24 cellular contexts compared by ENCODE assay signal in genomic region chr10:11869211-11869610, GRCh38. TPM values are rescaled to one million over a fixed set of nuclear protein-coding genes. Genes with fewer than 3 reads are reported as not detected.
DNase-seq lines count a peak whose midpoint lies in the region; ATAC-seq, FAIRE-seq and TF ChIP-seq lines count a peak whose summit lies in the region.
"Had no signal": no experiment of that assay in that cellular context is flagged by ENCODE, and none has a peak within 500 bp of the region (broad histone marks: within the 10 kb centered on the region; RNA-seq: fewer than 3 reads in every experiment).

No MANE protein-coding gene starts in this region.

- H4K5ac ChIP-seq in H1 (ENCODE audit: insufficient read length, low read depth, low read length) = no peak overlapping the region

- no peak overlapping the region for H3K18ac ChIP-seq in H1 (ENCODE audit: extremely low read depth, low read length)
- peak overlapping the region; percentile 19 for H3K18ac ChIP-seq in neuronal stem cell (ENCODE audit: low read length)

- H3K4me2 ChIP-seq in H1 (ENCODE audit: insufficient read depth in 1 of 2, low read depth in 2 of 2, low read length in 2 of 2) = peak overlapping the region in 1 of 2 experiments; percentile 62; a peak in 1 of 4 replicates
- H3K4me2 ChIP-seq in neuronal stem cell (ENCODE audit: insufficient read depth, low read length, poor library complexity, severe bottlenecking) = no peak overlapping the region

- H2BK15ac ChIP-seq in H1 (ENCODE audit: low read length) (0 out of 2 replicates have a peak overlapping the region, but pooled peaks have one; percentile 62), neuronal stem cell (ENCODE audit: low read length) (no peak overlapping the region)

- H3K23me2 ChIP-seq in H1 (ENCODE audit: low read depth, low read length) = no peaks in the 10 kb centered on the region

- H3K79me1 ChIP-seq in H1 (ENCODE audit: low read depth, low read length) = no peaks in the 10 kb centered on the region
- no peaks in the 10 kb centered on the region for H3K79me1 ChIP-seq in neuronal stem cell (ENCODE audit: low read depth, low read length)

- peaks cover 55% of the 10 kb centered on the region for H3K4me1 ChIP-seq in cardiac muscle cell (ENCODE audit: low read depth)
- peaks cover 0 to 10% (median 3%) of the 10 kb centered on the region in 4 experiments; a peak in 5 of 7 replicates for H3K4me1 ChIP-seq in H1 (replicated peaks in 1 of 4; ENCODE audit: control insufficient read depth in 3 of 4, insufficient read depth in 4 of 4, low read length in 3 of 4)
- H3K4me1 ChIP-seq in neuronal stem cell (ENCODE audit: control insufficient read depth in 2 of 2, insufficient read depth in 1 of 2, low read depth in 1 of 2, low read length in 2 of 2) = peaks cover 4 to 5% of the 10 kb centered on the region in 2 donors
- H3K4me1 ChIP-seq in aorta (ENCODE audit: control insufficient read depth in 1 of 2, insufficient read depth in 2 of 2, low read length in 2 of 2) = no peaks in the 10 kb centered on the region
- H3K4me1 ChIP-seq: BE2C had no signal

- no peak for TF ChIP-seq POLR2A in H1 (IDR thresholded peaks at IDR 0.05; ENCODE audit: control extremely low read depth in 1 of 2, low read depth in 2 of 2, low read length in 2 of 2)

- ATAC-seq in aorta (ENCODE audit: low FRiP score) = no peak
- ATAC-seq: HepG2, PC-3 had no signal

- H3K14ac ChIP-seq in H1 (ENCODE audit: insufficient read length) (no peak overlapping the region), neuronal stem cell (ENCODE audit: low read length) (no peak overlapping the region)

- peak overlapping the region; percentile 63 for H3K27ac ChIP-seq in cardiac muscle cell
- no peak overlapping the region for H3K27ac ChIP-seq in H1 (ENCODE audit: low read depth, low read length)
- H3K27ac ChIP-seq in neuronal stem cell (replicated peaks; ENCODE audit: low read length) = no peak overlapping the region
- H3K27ac ChIP-seq in aorta (ENCODE audit: low read depth in 1 of 2, low read length in 2 of 2) = no peak overlapping the region

- H2AK5ac ChIP-seq in H1 (ENCODE audit: low read depth, low read length) (no peak overlapping the region), neuronal stem cell (ENCODE audit: low read depth, low read length) (peak overlapping the region; percentile 60)

- H3K23ac ChIP-seq in H1 (ENCODE audit: insufficient read length) (no peak overlapping the region), neuronal stem cell (ENCODE audit: low read depth, low read length, poor library complexity) (no peak overlapping the region)

- FAIRE-seq in H1 (lab: Jason Lieb, UNC) = no peak
- FAIRE-seq: GM19239, HepG2 had no signal

- intact Hi-C loops in cardiac septum (cut with DNase I) (no loop called here), aorta (cut with DNase I) (no loop called here)

- no peak overlapping the region for H3K4ac ChIP-seq in H1 (replicated peaks; ENCODE audit: insufficient read length, low read depth, low read length)
- H3K4ac ChIP-seq in neuronal stem cell (ENCODE audit: low read length) = no peak overlapping the region

- H4K8ac ChIP-seq in H1 (ENCODE audit: extremely low read depth, insufficient read depth, low read length) (peak overlapping the region; percentile 1; the same call in 1 of the 2 replicates), neuronal stem cell (ENCODE audit: low read depth, low read length) (no peak overlapping the region)

- H2AFZ ChIP-seq in H1 (ENCODE audit: low read length) (no peak overlapping the region), neuronal stem cell (ENCODE audit: low read length) (no peak overlapping the region)

- no peak for TF ChIP-seq RAD21 in H1 (IDR thresholded peaks at IDR 0.05 in 1 of 2, conservative IDR thresholded peaks at IDR 0.05 in 1 of 2; ENCODE audit: low read depth in 2 of 2, low read length in 2 of 2)

- DNase-seq in cardiac muscle cell (ENCODE audit: low read depth in 1 of 2, low spot score in 1 of 2) = peak in 1 of 2 donors; percentile 36
- no peak for DNase-seq in cardiac septum (ENCODE audit: low spot score)
- DNase-seq in H1 (ENCODE audit: low read depth in 1 of 2, low spot score in 2 of 2) = no peak
- DNase-seq in neuronal stem cell (ENCODE audit: low spot score) = no peak
- peak; percentile 23 to 63 for DNase-seq in aorta
- no peak for DNase-seq in NCI-H774 (lab: John Stamatoyannopoulos, UW)
- DNase-seq in stimulated activated CD4-positive, alpha-beta T cell treated with anti-CD3 and anti-CD28 coated beads, Interleukin-4, amount 100 ng/mL, for 4 hours = no peak
- no peak for DNase-seq in GM20000 (ENCODE audit: low spot score)
- DNase-seq: BE2C; CD4-positive, CD25-positive, alpha-beta regulatory T cell; COR-L47; GDM1; GOT3; KG1; MV-4-11; NCI-H1417; NCI-H187; NCI-H2107; NCI-H226; NCI-H524; PC-3; RPMI8226 had no signal

- H3K27me3 ChIP-seq in cardiac muscle cell (no peaks in the 10 kb centered on the region), H1 (replicated peaks in 1 of 4; ENCODE audit: control insufficient read depth in 3 of 4, extremely low read depth in 1 of 4, insufficient read depth in 3 of 4, low read length in 3 of 4) (no peaks in the 10 kb centered on the region), neuronal stem cell (ENCODE audit: control insufficient read depth in 3 of 3, insufficient read depth in 3 of 3, low read depth in 1 of 3, low read length in 3 of 3) (peaks cover 0 to 2% (median 0%) of the 10 kb centered on the region in 3 experiments), aorta (ENCODE audit: control insufficient read depth in 1 of 2, insufficient read depth in 2 of 2, low read length in 1 of 2) (no peaks in the 10 kb centered on the region)
- H3K27me3 ChIP-seq: BE2C had no signal

- H2BK5ac ChIP-seq in H1 (ENCODE audit: low read depth, low read length) (no peak overlapping the region), neuronal stem cell (ENCODE audit: low read length) (no peak overlapping the region)

- TF ChIP-seq EP300 in H1 (IDR thresholded peaks at IDR 0.05; ENCODE audit: borderline replicate concordance in 1 of 2, low read depth in 2 of 2, low read length in 2 of 2) = no peak

- H3K9me3 ChIP-seq in cardiac muscle cell (ENCODE audit: low read depth) (no peaks in the 10 kb centered on the region), H1 (ENCODE audit: insufficient read depth in 2 of 2, low read depth in 1 of 2, low read length in 1 of 2) (no peaks in the 10 kb centered on the region), neuronal stem cell (replicated peaks in 1 of 2; ENCODE audit: control insufficient read depth in 2 of 2, insufficient read depth in 1 of 2, low read depth in 1 of 2, low read length in 2 of 2) (no peaks in the 10 kb centered on the region), aorta (ENCODE audit: control insufficient read depth, low read length) (no peaks in the 10 kb centered on the region)
- H3K9me3 ChIP-seq: BE2C had no signal

- WGBS in H1 (ENCODE audit: extremely low coverage in 1 of 2, insufficient coverage in 1 of 2, insufficient read length in 1 of 2, insufficient replicate concordance in 2 of 2, low coverage in 1 of 2, low lambda C conversion rate in 2 of 2, missing lambda C conversion rate in 1 of 2), 2 experiments = 81% methylated on average over 8 of the region's 12 CpGs; no CpG with 5 or more reads in 1 of the 2 experiments
- WGBS in neuronal stem cell (ENCODE audit: extremely low coverage in 2 of 2, insufficient read length in 2 of 2, insufficient replicate concordance in 1 of 2), 2 donors = no CpG with 5 or more reads among the region's 12 CpGs
- 81 to 84% methylated on average over 11 to 12 of the region's 12 CpGs for WGBS in aorta, 2 donors

- no peak overlapping the region for H2BK120ac ChIP-seq in H1 (replicated peaks; ENCODE audit: low read depth, low read length)
- no peak overlapping the region for H2BK120ac ChIP-seq in neuronal stem cell (ENCODE audit: low read depth, low read length)

- no peaks in the 10 kb centered on the region for H3K79me2 ChIP-seq in H1 (ENCODE audit: control insufficient read depth in 1 of 2, insufficient read depth in 2 of 2, low read length in 2 of 2)

- H2BK20ac ChIP-seq in H1 (ENCODE audit: low read length) = no peak overlapping the region

- no peak overlapping the region for H2BK12ac ChIP-seq in H1 (ENCODE audit: low read depth, low read length)
- H2BK12ac ChIP-seq in neuronal stem cell (ENCODE audit: low read length) = peak overlapping the region; percentile 16

- H3K56ac ChIP-seq in H1 (replicated peaks; ENCODE audit: insufficient read length, low read depth, low read length) = no peak overlapping the region

- H4K91ac ChIP-seq in H1 (replicated peaks; ENCODE audit: insufficient read length, low read length) (no peak overlapping the region), neuronal stem cell (ENCODE audit: low read depth, low read length, poor library complexity) (no peak overlapping the region)

- POLR2A ChIA-PET in H1 (lab: Charles Lee; ENCODE audit: partially characterized antibody) = interaction anchor here (1.4 kb wide), 1 partner anchor 12 kb away, joined by 4 read pairs; no protein-coding TSS in a partner anchor

- H3K36me3 ChIP-seq in cardiac muscle cell (no peaks in the 10 kb centered on the region), H1 (ENCODE audit: control insufficient read depth in 2 of 4, insufficient read depth in 4 of 4, low read length in 3 of 4) (no peaks in the 10 kb centered on the region; a peak in 1 of 8 replicates), neuronal stem cell (replicated peaks in 1 of 2; ENCODE audit: control insufficient read depth in 2 of 2, insufficient read depth in 2 of 2, low read length in 2 of 2) (no peaks in the 10 kb centered on the region), aorta (ENCODE audit: control insufficient read depth in 1 of 2, insufficient read depth in 2 of 2, low read length in 1 of 2) (no peaks in the 10 kb centered on the region)
- H3K36me3 ChIP-seq: BE2C had no signal

- H4K20me1 ChIP-seq in H1 (replicated peaks in 1 of 2; ENCODE audit: control insufficient read depth in 1 of 2, insufficient read depth in 2 of 2, low read length in 2 of 2) = no peaks in the 10 kb centered on the region

- TF ChIP-seq CTCF in cardiac muscle cell (IDR thresholded peaks at IDR 0.05; ENCODE audit: low read depth, low read length) (no peak), H1 (IDR thresholded peaks at IDR 0.05; ENCODE audit: control extremely low read depth in 1 of 3, insufficient read depth in 1 of 3, low read depth in 1 of 3, low read length in 3 of 3) (no peak), GM20000 (IDR thresholded peaks at IDR 0.05; ENCODE audit: extremely low read depth, missing control alignments) (no peak)

- H3K4me3 ChIP-seq in cardiac muscle cell (no peak overlapping the region), H1 (ENCODE audit: extremely low read depth in 1 of 4, insufficient read depth in 2 of 4, low read depth in 3 of 4, low read length in 4 of 4) (peak overlapping the region in 1 of 4 experiments; percentile 45; a peak in 1 of 8 replicates), neuronal stem cell (ENCODE audit: low read length in 2 of 2) (no peak overlapping the region), aorta (ENCODE audit: low read length in 2 of 2) (no peak overlapping the region)

- H3K9ac ChIP-seq in H1 (replicated peaks in 1 of 4; ENCODE audit: extremely low read depth in 1 of 4, low read depth in 3 of 4, low read length in 3 of 4) = no peak overlapping the region
- H3K9ac ChIP-seq in neuronal stem cell (ENCODE audit: low read depth, low read length, poor library complexity) = no peak overlapping the region

- CTCF ChIA-PET in H1 (lab: Charles Lee; ENCODE audit: partially characterized antibody) = interaction anchor here (2.3 kb wide), 1 partner anchor 10 kb away, joined by 11 read pairs; no protein-coding TSS in a partner anchor

RNA-seq across cellular contexts. Expression of gene PROSER2, which starts 46.1 kb away (rescaled TPM):
- total RNA-seq in cardiac muscle cell (17.3 and 20.7 TPM in 2 replicates), cardiac septum (1.3 TPM), aorta (1 to 10 TPM; 6.5 to 8.0 TPM)
- polyA plus RNA-seq in cardiac muscle cell (11.4 and 23.7 TPM in 2 replicates), H1 (2011; rRNA removed) (3.9 and 6.5 TPM in 2 replicates), aorta (1 to 10 TPM; 1.4 to 2.2 TPM)
- total RNA-seq in H1 (2021; fragmentation: NEBNext Ultra II Directional; extraction: Animal tissue kit (Norgen Biotek cat#: 25700)) = 11.6 and 13.7 TPM in 2 replicates
- polyA plus RNA-seq in H1 (2011; cell fraction: cytosol; rRNA removed) = 4.2 TPM
- 5.3 TPM for polyA plus RNA-seq in H1 (2011; cell fraction: nucleus; rRNA removed)
- 5.9 to 7.9 TPM (median 7.2 TPM) in 4 replicates for polyA plus RNA-seq in H1 (2012, experiment 1 of 2)
- polyA plus RNA-seq in H1 (2012, experiment 2 of 2) = 6.4 TPM
- 4.6 TPM for polyA plus RNA-seq in H1 (2013, experiment 1 of 2)
- polyA plus RNA-seq in H1 (2013, experiment 2 of 2) = 4.6 TPM
- 3.7 and 5.5 TPM in 2 replicates for polyA minus RNA-seq in H1 (2011; rRNA and poly(A)+ RNA removed)
- 3.1 TPM for polyA minus RNA-seq in H1 (2011; cell fraction: cytosol; rRNA and poly(A)+ RNA removed)
- 4.1 TPM for polyA minus RNA-seq in H1 (2011; cell fraction: nucleus; rRNA and poly(A)+ RNA removed)
- polyA plus RNA-seq in neuronal stem cell (2013, experiment 1 of 2) = 4.1 TPM
- 4.0 TPM for polyA plus RNA-seq in neuronal stem cell (2013, experiment 2 of 2)

Comparison
In these comparisons a context has a peak if more than half of its experiments do, and no peak if none do; other contexts are left out.
1. DNase-seq: peak in aorta (2 of 2); none in cardiac septum (single experiment), H1 (0 of 2), neuronal stem cell (single experiment), NCI-H774 (single experiment), stimulated activated CD4-positive, alpha-beta T cell treated with anti-CD3 and anti-CD28 coated beads, Interleukin-4, amount 100 ng/mL, for 4 hours (0 of 2) and GM20000 (single experiment).